In genomic region chr20:23020230-23020629, GRCh38 we compare ENCODE assay signal across 23 cellular contexts. TPM values are rescaled to one million over a fixed set of nuclear protein-coding genes. Genes with fewer than 3 reads are reported as not detected.
A peak's percentile ranks its signal among the peaks of the same experiment; 100 is the strongest.
DNase-seq lines count a peak whose midpoint lies in the region; ATAC-seq, FAIRE-seq and TF ChIP-seq lines count a peak whose summit lies in the region.
"Had no signal": no experiment of that assay in that cellular context is flagged by ENCODE, and none has a peak within 500 bp of the region (broad histone marks: within the 10 kb centered on the region; RNA-seq: fewer than 3 reads in every experiment).

No MANE protein-coding gene starts in this region.

- H3K27ac Mint-ChIP-seq in Caco-2 (ENCODE audit: unreplicated experiment): peak overlapping the region; percentile 36
- no peak overlapping the region for H3K27ac Mint-ChIP-seq in neural progenitor cell
- no peak overlapping the region for H3K27ac Mint-ChIP-seq in activated T-helper 17 cell treated with anti-CD3 and anti-CD28 coated beads, Interleukin-2, amount 50 U/mL, for 72 hours
- H3K27ac Mint-ChIP-seq: CD14-positive monocyte; CD4-positive, alpha-beta T cell; CD8-positive, alpha-beta memory T cell; HFFc6 had no signal

- H3K27me3 ChIP-seq in Caco-2 (replicated peaks; ENCODE audit: control insufficient read depth, insufficient read depth, low read length) (no peaks in the 10 kb centered on the region), K562 (ENCODE audit: control insufficient read depth in 2 of 2, insufficient read depth in 2 of 2, low read length in 2 of 2) (no peaks in the 10 kb centered on the region; a peak in 1 of 5 replicates), neural progenitor cell (no peaks in the 10 kb centered on the region), colonic mucosa (no peaks in the 10 kb centered on the region)
- H3K27me3 ChIP-seq: BE2C; BLaER1 treated with 17β-estradiol and CSF1 and Interleukin-3, amounts not matched to agents 10 nM and 100 nM had no signal

- in situ Hi-C loops in K562 (cut with MboI): no loop called here

- H3K36me3 ChIP-seq in Caco-2 (ENCODE audit: control insufficient read depth, insufficient read depth, low read length): no peaks in the 10 kb centered on the region
- H3K36me3 ChIP-seq in K562 (ENCODE audit: control insufficient read depth, insufficient read depth, low read length): no peaks in the 10 kb centered on the region
- H3K36me3 ChIP-seq in neural progenitor cell: no peaks in the 10 kb centered on the region
- no peaks in the 10 kb centered on the region for H3K36me3 ChIP-seq in colonic mucosa
- H3K36me3 ChIP-seq: BE2C; BLaER1 treated with 17β-estradiol and CSF1 and Interleukin-3, amounts not matched to agents 10 nM and 100 nM; HAP-1 had no signal

- no peaks in the 10 kb centered on the region for H3F3A ChIP-seq in neural progenitor cell (ENCODE audit: low read depth)

- H3K4me1 Mint-ChIP-seq in Caco-2 (ENCODE audit: low read depth, unreplicated experiment): peaks cover 53% of the 10 kb centered on the region
- H3K4me1 Mint-ChIP-seq in neural progenitor cell: peaks cover 2% of the 10 kb centered on the region
- H3K4me1 Mint-ChIP-seq in activated T-helper 17 cell treated with anti-CD3 and anti-CD28 coated beads, Interleukin-2, amount 50 U/mL, for 72 hours: no peaks in the 10 kb centered on the region
- H3K4me1 Mint-ChIP-seq: CD8-positive, alpha-beta memory T cell had no signal

- H3K9me3 ChIP-seq in Caco-2 (no peaks in the 10 kb centered on the region), K562 (replicated peaks; ENCODE audit: control insufficient read depth, insufficient read depth, low read depth, low read length) (no peaks in the 10 kb centered on the region), neural progenitor cell (ENCODE audit: low read depth) (no peaks in the 10 kb centered on the region), colonic mucosa (no peaks in the 10 kb centered on the region)
- H3K9me3 ChIP-seq: A549; BE2C; BLaER1 treated with 17β-estradiol and CSF1 and Interleukin-3, amounts not matched to agents 10 nM and 100 nM; HAP-1 had no signal

- no peak for ATAC-seq in K562
- no peak for ATAC-seq in activated T-helper 17 cell treated with anti-CD3 and anti-CD28 coated beads, Interleukin-2, amount 50 U/mL, for 72 hours (replicated peaks)
- ATAC-seq: A549 had no signal

- H3K9ac ChIP-seq in K562 (ENCODE audit: insufficient read depth in 1 of 2, low read depth in 2 of 2, low read length in 2 of 2): no peak overlapping the region; a peak in 1 of 4 replicates
- no peak overlapping the region for H3K9ac ChIP-seq in neural progenitor cell
- no peak overlapping the region for H3K9ac ChIP-seq in colonic mucosa (ENCODE audit: low read depth in 2 of 2, low read length in 2 of 2)
- H3K9ac ChIP-seq: BLaER1 treated with 17β-estradiol and CSF1 and Interleukin-3, amounts not matched to agents 10 nM and 100 nM had no signal

- H3K27ac ChIP-seq in K562 (ENCODE audit: extremely low read depth, low read depth, low read length) (no peak overlapping the region), neural progenitor cell (no peak overlapping the region), colonic mucosa (no peak overlapping the region)
- H3K27ac ChIP-seq: BLaER1 treated with 17β-estradiol and CSF1 and Interleukin-3, amounts not matched to agents 10 nM and 100 nM had no signal

- no peak for FAIRE-seq in K562 (lab: Jason Lieb, UNC)
- no peak for FAIRE-seq in H54 (lab: Jason Lieb, UNC)
- FAIRE-seq: G401.6, GM12892 had no signal

- H2AFZ ChIP-seq in K562 (ENCODE audit: low read depth, low read length) (no peak overlapping the region), neural progenitor cell (replicated peaks) (no peak overlapping the region)

- H4K20me1 ChIP-seq in K562 (replicated peaks; ENCODE audit: control insufficient read depth, insufficient read depth, low read length) (no peaks in the 10 kb centered on the region), neural progenitor cell (ENCODE audit: low read depth) (no peaks in the 10 kb centered on the region)
- H4K20me1 ChIP-seq: BLaER1 treated with 17β-estradiol and CSF1 and Interleukin-3, amounts not matched to agents 10 nM and 100 nM had no signal

- H3K4me2 ChIP-seq in K562 (ENCODE audit: insufficient read depth, low read length) (no peak overlapping the region), neural progenitor cell (no peak overlapping the region)
- H3K4me2 ChIP-seq: A549; BLaER1 treated with 17β-estradiol and CSF1 and Interleukin-3, amounts not matched to agents 10 nM and 100 nM had no signal

- H3K27me3 Mint-ChIP-seq in Caco-2 (ENCODE audit: insufficient read depth, unreplicated experiment) (no peaks in the 10 kb centered on the region), neural progenitor cell (ENCODE audit: insufficient read depth, low read depth) (peaks cover 5% of the 10 kb centered on the region)
- H3K27me3 Mint-ChIP-seq in activated T-helper 17 cell treated with anti-CD3 and anti-CD28 coated beads, Interleukin-2, amount 50 U/mL, for 72 hours: no peaks in the 10 kb centered on the region
- H3K27me3 Mint-ChIP-seq: CD4-positive, alpha-beta T cell had no signal

- H3K9me3 Mint-ChIP-seq in Caco-2 (ENCODE audit: unreplicated experiment) (no peaks in the 10 kb centered on the region), neural progenitor cell (no peaks in the 10 kb centered on the region)
- H3K9me3 Mint-ChIP-seq in activated T-helper 17 cell treated with anti-CD3 and anti-CD28 coated beads, Interleukin-2, amount 50 U/mL, for 72 hours: no peaks in the 10 kb centered on the region
- H3K9me3 Mint-ChIP-seq: CD4-positive, alpha-beta T cell; CD8-positive, alpha-beta memory T cell; HFFc6 had no signal

- H3K9me1 ChIP-seq in K562 (ENCODE audit: control insufficient read depth, insufficient read depth, low read length): no peaks in the 10 kb centered on the region

- no peak for TF ChIP-seq EP300 in K562 (IDR thresholded peaks at IDR 0.05; ENCODE audit: low read length)

- WGBS in K562 (ENCODE audit: insufficient coverage, low coverage, missing lambda C conversion rate): 62% methylated on average over 7 of the region's 8 CpGs

- intact Hi-C loops in Caco-2 (cut with micrococcal nuclease; ENCODE audit: unreplicated experiment) (loop anchor here (5.0 kb wide), 1 partner anchor 328 kb away; no protein-coding TSS in a partner anchor), K562 (cut with micrococcal nuclease) (no loop called here), colonic mucosa (cut with DNase I) (no loop called here)

- POLR2A ChIA-PET in Caco-2 (lab: Charles Lee) (no interaction called here), K562 (lab: Yijun Ruan, JAX) (no interaction called here)

- TF ChIP-seq RAD21 in K562 (CRISPR knock-in tag; conservative IDR thresholded peaks at IDR 0.05 in 1 of 2, IDR thresholded peaks at IDR 0.05 in 1 of 2): no peak

- no peaks in the 10 kb centered on the region for H3K79me2 ChIP-seq in K562 (ENCODE audit: control insufficient read depth, insufficient read depth, low read length)
- H3K79me2 ChIP-seq in neural progenitor cell (ENCODE audit: low read depth): no peaks in the 10 kb centered on the region

- CTCF ChIA-PET in Caco-2 (lab: Charles Lee): interaction anchor here (1.2 kb wide), 1 partner anchor 320 kb away, joined by 5 read pairs; no protein-coding TSS in a partner anchor
- CTCF ChIA-PET in K562 (lab: Yijun Ruan, JAX; ENCODE audit: low intra/inter-chr PET ratio): no interaction called here

- H3K4me1 ChIP-seq in Caco-2 (peaks cover 70% of the 10 kb centered on the region), K562 (replicated peaks in 1 of 2; ENCODE audit: control insufficient read depth in 2 of 2, insufficient read depth in 2 of 2, low read length in 2 of 2) (no peaks in the 10 kb centered on the region; a peak in 1 of 5 replicates), neural progenitor cell (peaks cover 20% of the 10 kb centered on the region), colonic mucosa (no peaks in the 10 kb centered on the region)
- H3K4me1 ChIP-seq: BE2C, HAP-1 had no signal

- TF ChIP-seq CTCF in Caco-2 (IDR thresholded peaks at IDR 0.05; ENCODE audit: insufficient read depth in 1 of 2, low read depth in 1 of 2, low read length in 1 of 2, severe bottlenecking in 1 of 2, unreplicated experiment in 1 of 2): no peak
- TF ChIP-seq CTCF in K562 (IDR thresholded peaks at IDR 0.05 in 2 of 3, conservative IDR thresholded peaks at IDR 0.05 in 1 of 3; ENCODE audit: insufficient read depth in 2 of 3, low read depth in 1 of 3, low read length in 3 of 3): no peak
- TF ChIP-seq CTCF in neural progenitor cell (IDR thresholded peaks at IDR 0.05): no peak
- no peak for TF ChIP-seq CTCF in colonic mucosa (IDR thresholded peaks at IDR 0.05)

- DNase-seq in Caco-2: peak in 1 of 2 experiments; percentile 14
- no peak for DNase-seq in K562 (ENCODE audit: extremely low read depth in 1 of 4, low spot score in 3 of 4)
- peak; percentile 39 for DNase-seq in neural progenitor cell (ENCODE audit: low spot score)
- DNase-seq in H54 (ENCODE audit: insufficient read length, low spot score): no peak
- DNase-seq in colonic mucosa: no peak
- DNase-seq: 8988T; ACHN; AML-193; BE2C; Calu3; CD4-positive, alpha-beta T cell; CD8-positive, alpha-beta memory T cell; DMS53; DND-41; HFFc6 had no signal

- H3K4me3 Mint-ChIP-seq in Caco-2 (ENCODE audit: unreplicated experiment) (no peak overlapping the region), neural progenitor cell (no peak overlapping the region)
- no peak overlapping the region for H3K4me3 Mint-ChIP-seq in activated T-helper 17 cell treated with anti-CD3 and anti-CD28 coated beads, Interleukin-2, amount 50 U/mL, for 72 hours
- H3K4me3 Mint-ChIP-seq: CD14-positive monocyte; CD4-positive, alpha-beta T cell; CD8-positive, alpha-beta memory T cell; HFFc6 had no signal

- H3K36me3 Mint-ChIP-seq in Caco-2 (ENCODE audit: insufficient read depth, unreplicated experiment) (peaks cover 11% of the 10 kb centered on the region), neural progenitor cell (no peaks in the 10 kb centered on the region)
- H3K36me3 Mint-ChIP-seq in activated T-helper 17 cell treated with anti-CD3 and anti-CD28 coated beads, Interleukin-2, amount 50 U/mL, for 72 hours (ENCODE audit: low read depth): no peaks in the 10 kb centered on the region
- H3K36me3 Mint-ChIP-seq: CD8-positive, alpha-beta memory T cell had no signal

- TF ChIP-seq POLR2A in K562 (conservative IDR thresholded peaks at IDR 0.05): no peak
- no peak for TF ChIP-seq POLR2A in H54 (IDR thresholded peaks at IDR 0.05; ENCODE audit: low read depth, low read length)

- H3K4me3 ChIP-seq in Caco-2 (ENCODE audit: low read depth, low read length): no peak overlapping the region
- no peak overlapping the region for H3K4me3 ChIP-seq in K562
- no peak overlapping the region for H3K4me3 ChIP-seq in neural progenitor cell
- no peak overlapping the region for H3K4me3 ChIP-seq in colonic mucosa
- H3K4me3 ChIP-seq: A549; BLaER1 treated with 17β-estradiol and CSF1 and Interleukin-3, amounts not matched to agents 10 nM and 100 nM; HAP-1 had no signal

- BruUV-seq in Caco-2 (replicated peaks; lab: Mats Ljungman, UMichigan) (no TSS peak), K562 (replicated peaks; lab: Mats Ljungman, UMichigan) (no TSS peak)

RNA-seq across cellular contexts. Expression of gene SSTR4, which starts 14.9 kb away (rescaled TPM):
- total RNA-seq in Caco-2 (2022) (not detected in 2 replicates), K562 (2014; rRNA removed) (not detected in 2 replicates), K562 (2014; rRNA removed; fragmentation: Illumina TruSeq; extraction: Trizol) (not detected in 2 replicates), K562 (2015; rRNA removed; fragmentation: Illumina TruSeq; extraction: Trizol) (not detected in 2 replicates), K562 (2021) (not detected in 2 replicates), neural progenitor cell (ENCODE audit: low replicate concordance) (not detected in 2 replicates), colonic mucosa (not detected)
- not detected in 2 replicates for total RNA-seq in K562 (2011; cell fraction: chromatin; rRNA removed; ENCODE audit: low replicate concordance)
- total RNA-seq in K562 (2011; cell fraction: nucleolus; rRNA removed): not detected in 2 replicates
- not detected in 2 replicates for total RNA-seq in K562 (2011; cell fraction: nucleoplasm; rRNA removed)
- polyA plus RNA-seq in K562 (2011; rRNA removed) (not detected in 2 replicates), K562 (2014; fragmentation: Illumina TruSeq; extraction: Trizol) (not detected in 2 replicates), K562 (2014; fragmentation: Nextera tagmentation; extraction: Ambion mirVana) (not detected), K562 (2014; rRNA removed) (not detected in 2 replicates)
- polyA plus RNA-seq in K562 (2011; cell fraction: cytosol; rRNA removed): not detected in 2 replicates
- polyA plus RNA-seq in K562 (2011; cell fraction: nucleus; rRNA removed): not detected in 2 replicates
- not detected in 2 replicates for polyA plus RNA-seq in K562 (2012)
- polyA minus RNA-seq in K562 (2011; rRNA and poly(A)+ RNA removed): not detected in 2 replicates
- polyA minus RNA-seq in K562 (2011; cell fraction: cytosol; rRNA and poly(A)+ RNA removed): not detected in 2 replicates
- not detected in 2 replicates for polyA minus RNA-seq in K562 (2011; cell fraction: nucleus; rRNA and poly(A)+ RNA removed)
- not detected for total RNA-seq in activated T-helper 17 cell treated with anti-CD3 and anti-CD28 coated beads, Interleukin-2, amount 50 U/mL, for 72 hours
- total RNA-seq: Calu3; CD4-positive, alpha-beta T cell; CD8-positive, alpha-beta memory T cell; H4; HFFc6 had no signal
- polyA plus RNA-seq: CD14-positive monocyte; CD8-positive, alpha-beta memory T cell had no signal

RNA-seq across cellular contexts. Expression of gene THBD, which starts 29.2 kb away (rescaled TPM):
- total RNA-seq in Caco-2 (2022) (0.77 and 1.0 TPM in 2 replicates), K562 (2014; rRNA removed) (0.24 and 0.36 TPM in 2 replicates), K562 (2014; rRNA removed; fragmentation: Illumina TruSeq; extraction: Trizol) (0.11 and 0.13 TPM in 2 replicates), K562 (2015; rRNA removed; fragmentation: Illumina TruSeq; extraction: Trizol) (0.22 and 0.26 TPM in 2 replicates), K562 (2021) (0.47 and 0.49 TPM in 2 replicates), neural progenitor cell (ENCODE audit: low replicate concordance) (0.06 and 0.15 TPM in 2 replicates), colonic mucosa (1 to 10 TPM; 2.3 to 6.3 TPM)
- total RNA-seq in K562 (2011; cell fraction: chromatin; rRNA removed; ENCODE audit: low replicate concordance): 0.99 and 1.1 TPM in 2 replicates
- total RNA-seq in K562 (2011; cell fraction: nucleolus; rRNA removed): 0.79 and 1.0 TPM in 2 replicates
- 0.51 and 1.1 TPM in 2 replicates for total RNA-seq in K562 (2011; cell fraction: nucleoplasm; rRNA removed)
- polyA plus RNA-seq in K562 (2011; rRNA removed) (0.24 and 0.40 TPM in 2 replicates), K562 (2014; fragmentation: Illumina TruSeq; extraction: Trizol) (0.25 and 0.36 TPM in 2 replicates), K562 (2014; fragmentation: Nextera tagmentation; extraction: Ambion mirVana) (under 1 TPM; 0.07 to 0.10 TPM), K562 (2014; rRNA removed) (0.33 and 0.35 TPM in 2 replicates)
- 0.24 and 0.94 TPM in 2 replicates for polyA plus RNA-seq in K562 (2011; cell fraction: cytosol; rRNA removed)
- 0.60 and 2.4 TPM in 2 replicates for polyA plus RNA-seq in K562 (2011; cell fraction: nucleus; rRNA removed)
- 0.31 and 0.32 TPM in 2 replicates for polyA plus RNA-seq in K562 (2012)
- polyA minus RNA-seq in K562 (2011; rRNA and poly(A)+ RNA removed): 0.24 and 0.28 TPM in 2 replicates
- polyA minus RNA-seq in K562 (2011; cell fraction: cytosol; rRNA and poly(A)+ RNA removed): 0.36 and 0.86 TPM in 2 replicates
- 0.22 and 0.40 TPM in 2 replicates for polyA minus RNA-seq in K562 (2011; cell fraction: nucleus; rRNA and poly(A)+ RNA removed)
- under 1 TPM in 1 of 2 donors, not detected in 1; 0.13 TPM for total RNA-seq in activated T-helper 17 cell treated with anti-CD3 and anti-CD28 coated beads, Interleukin-2, amount 50 U/mL, for 72 hours
- total RNA-seq: Calu3 had no signal
- polyA plus RNA-seq: CD8-positive, alpha-beta memory T cell had no signal
